9 cellular contexts compared by ENCODE assay signal in genomic region chr10:25226775-25227682, GRCh38. TPM values are rescaled to one million over a fixed set of nuclear protein-coding genes. Genes with fewer than 3 reads are reported as not detected.
A peak's percentile ranks its signal among the peaks of the same experiment; 100 is the strongest.
DNase-seq lines count a peak whose midpoint lies in the region; ATAC-seq and TF ChIP-seq lines count a peak whose summit lies in the region.
"Had no signal": no experiment of that assay in that cellular context is flagged by ENCODE, and none has a peak within 500 bp of the region (broad histone marks: within the 10 kb centered on the region; RNA-seq: fewer than 3 reads in every experiment).

No MANE protein-coding gene starts in this region.

- no peak overlapping the region for H3K4me3 ChIP-seq in BJ (ENCODE audit: low read depth, low read length)
- H3K4me3 ChIP-seq in GM12875 (ENCODE audit: low read depth, low read length) = no peak overlapping the region
- no peak overlapping the region for H3K4me3 ChIP-seq in iPS DF 6.9 (ENCODE audit: low read length)
- no peak overlapping the region for H3K4me3 ChIP-seq in testis

- no CpG with 5 or more reads among the region's 7 CpGs for WGBS in iPS DF 6.9 (ENCODE audit: insufficient coverage, insufficient read length)
- 37 to 45% methylated on average over 7 of the region's 7 CpGs for WGBS in testis, 2 donors

- intact Hi-C loops in testis (cut with DNase I; ENCODE audit: low total_unique reads) = no loop called here

- H3K36me3 ChIP-seq in BJ (ENCODE audit: control insufficient read depth, insufficient read depth, low read length) (no peaks in the 10 kb centered on the region), iPS DF 6.9 (ENCODE audit: control insufficient read depth, insufficient read depth, low read length) (no peaks in the 10 kb centered on the region), testis (ENCODE audit: low read depth, missing control alignments) (no peaks in the 10 kb centered on the region)

- DNase-seq in BJ (ENCODE audit: low read depth) (no peak), NCI-H1105 (lab: John Stamatoyannopoulos, UW) (peak; percentile 40), amniotic stem cell (lab: John Stamatoyannopoulos, UW) (peak; percentile 7), iPS DF 6.9 (ENCODE audit: low read depth, low spot score) (peak; percentile 25), testis (peak; percentile 61)
- DNase-seq in stimulated activated naive CD4-positive, alpha-beta T cell treated with Interleukin-2 at 50 U/mL for 16 hours (lab: John Stamatoyannopoulos, UW) = no peak

- no peak for TF ChIP-seq POLR2A in testis (IDR thresholded peaks at IDR 0.05)

- H3K4me1 ChIP-seq in iPS DF 6.9 (ENCODE audit: control insufficient read depth, insufficient read depth, low read length) (no peaks in the 10 kb centered on the region), testis (no peaks in the 10 kb centered on the region)

- H3K27me3 ChIP-seq in BJ (ENCODE audit: control insufficient read depth, insufficient read depth, low read length) = no peaks in the 10 kb centered on the region
- no peaks in the 10 kb centered on the region for H3K27me3 ChIP-seq in iPS DF 6.9 (ENCODE audit: control insufficient read depth, insufficient read depth, low read length)
- H3K27me3 ChIP-seq in testis = no peaks in the 10 kb centered on the region

- ATAC-seq in GM21528 (IDR thresholded peaks at IDR 0.05; ENCODE audit: low FRiP score, unreplicated experiment) = no peak
- ATAC-seq: naive thymus-derived CD8-positive, alpha-beta T cell had no signal

- POLR2A ChIA-PET in BJ (lab: Charles Lee) = no interaction called here

- TF ChIP-seq CTCF in BJ (IDR thresholded peaks at IDR 0.05; ENCODE audit: insufficient read depth, low read depth, low read length) (peak; percentile 78), GM12875 (IDR thresholded peaks at IDR 0.05; ENCODE audit: borderline replicate concordance, insufficient read depth, low read depth, low read length) (peak; percentile 36; the same call in 1 of the 2 replicates), testis (IDR thresholded peaks at IDR 0.05) (peak; percentile 35 to 67 (median 58))

- no peaks in the 10 kb centered on the region for H3K9me3 ChIP-seq in iPS DF 6.9 (ENCODE audit: control insufficient read depth, insufficient read depth, low read length)
- no peaks in the 10 kb centered on the region for H3K9me3 ChIP-seq in testis

- no peak overlapping the region for H3K27ac ChIP-seq in iPS DF 6.9 (ENCODE audit: low read length)
- no peak overlapping the region for H3K27ac ChIP-seq in testis

- CTCF ChIA-PET in BJ (lab: Yijun Ruan, JAX) = interaction anchor here (0.6 to 2.3 kb wide), 12 partner anchors 9 to 677 kb away, joined by 3 to 30 read pairs (median 3); no protein-coding TSS in a partner anchor

RNA-seq across cellular contexts. Expression of gene GPR158, which starts 52.2 kb away (rescaled TPM):
- polyA plus RNA-seq in BJ (2011; rRNA removed) = 0.01 TPM in 1 of 2 replicates, not detected in the other
- not detected in 2 replicates for polyA minus RNA-seq in BJ (2011; rRNA and poly(A)+ RNA removed)
- total RNA-seq in testis = 1 to 10 TPM; 2.0 to 2.5 TPM
- 1.9 TPM for polyA plus RNA-seq in testis (ENCODE audit: insufficient read depth, low read depth, low replicate concordance)
- total RNA-seq: naive thymus-derived CD8-positive, alpha-beta T cell had no signal
- polyA plus RNA-seq: naive thymus-derived CD8-positive, alpha-beta T cell had no signal

Comparison
In these comparisons a context has a peak if more than half of its experiments do, and no peak if none do; other contexts are left out.
1. DNase-seq: peak in NCI-H1105 (single experiment), amniotic stem cell (single experiment), iPS DF 6.9 (single experiment) and testis (single experiment); none in BJ (single experiment) and stimulated activated naive CD4-positive, alpha-beta T cell treated with Interleukin-2 at 50 U/mL for 16 hours (single experiment).
2. Peak in every context shown above with its lines, with median percentiles within 50 percentile points of each other: CTCF ChIP-seq.